In the genomic region with DNA sequence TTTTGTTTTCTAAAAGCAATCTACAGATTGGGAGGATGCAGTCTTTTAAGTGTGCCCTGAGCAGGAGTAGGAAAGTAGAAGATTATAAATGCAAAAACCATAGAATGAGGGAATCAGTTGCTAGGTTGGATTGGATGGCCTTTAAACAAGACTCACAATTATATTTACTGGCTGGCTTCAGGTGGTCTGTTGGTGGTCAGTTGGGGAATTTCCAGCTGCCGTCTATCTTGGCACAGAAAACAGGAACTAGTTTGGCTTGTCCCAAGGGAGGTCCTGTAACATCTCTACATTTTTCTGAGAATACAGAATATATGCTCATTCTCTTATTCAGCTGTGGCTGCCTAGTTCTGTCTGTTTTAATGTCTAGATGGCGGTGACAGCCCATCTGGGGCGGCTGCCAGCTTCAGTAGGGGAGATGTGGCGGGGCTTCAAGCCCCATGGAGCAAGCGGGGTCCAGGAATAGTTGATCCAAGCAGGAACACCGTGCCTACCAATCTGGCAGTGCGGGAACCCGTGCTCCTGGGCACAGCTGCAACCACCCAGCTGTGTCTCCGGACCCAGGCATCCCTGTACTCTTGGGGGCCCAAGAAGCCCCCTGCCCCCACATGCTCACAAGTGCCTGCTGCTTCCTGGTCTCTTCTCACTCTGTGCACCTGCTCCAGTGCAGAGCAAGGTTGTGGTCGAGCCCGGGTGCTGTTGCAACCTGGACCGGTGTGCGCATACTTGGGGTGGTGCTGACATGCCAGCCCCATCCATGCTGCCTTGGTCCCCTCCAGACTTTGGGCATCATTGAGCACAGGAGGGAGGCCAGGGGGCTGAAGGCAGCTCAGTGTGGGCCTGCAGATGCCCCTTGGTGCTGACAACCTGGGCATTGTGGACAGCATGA, we compare ENCODE assay signal across 1 cellular context.
A peak's percentile ranks its signal among the peaks of the same experiment; 100 is the strongest.
TF ChIP-seq lines count a peak whose summit lies in the region.

No MANE protein-coding gene starts in this region.

TF ChIP-seq in GM12878, 131 proteins besides CTCF, POLR2A, EP300 and RAD21 (continued from another document and continues in another):
- TF ChIP-seq, protein P1, sequence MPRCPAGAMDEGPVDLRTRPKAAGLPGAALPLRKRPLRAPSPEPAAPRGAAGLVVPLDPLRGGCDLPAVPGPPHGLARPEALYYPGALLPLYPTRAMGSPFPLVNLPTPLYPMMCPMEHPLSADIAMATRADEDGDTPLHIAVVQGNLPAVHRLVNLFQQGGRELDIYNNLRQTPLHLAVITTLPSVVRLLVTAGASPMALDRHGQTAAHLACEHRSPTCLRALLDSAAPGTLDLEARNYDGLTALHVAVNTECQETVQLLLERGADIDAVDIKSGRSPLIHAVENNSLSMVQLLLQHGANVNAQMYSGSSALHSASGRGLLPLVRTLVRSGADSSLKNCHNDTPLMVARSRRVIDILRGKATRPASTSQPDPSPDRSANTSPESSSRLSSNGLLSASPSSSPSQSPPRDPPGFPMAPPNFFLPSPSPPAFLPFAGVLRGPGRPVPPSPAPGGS (IDR thresholded peaks at IDR 0.05; ENCODE audit: borderline replicate concordance, insufficient read depth, low read depth, low read length, poor library complexity, severe bottlenecking) = no peak
- no peak for TF ChIP-seq YY1 (IDR thresholded peaks at IDR 0.05; ENCODE audit: low read depth, low read length)
- TF ChIP-seq PML (IDR thresholded peaks at IDR 0.05; ENCODE audit: low read length) = no peak
- no peak for TF ChIP-seq SIN3A (IDR thresholded peaks at IDR 0.05; ENCODE audit: low read depth, low read length)
- no peak for TF ChIP-seq ZBTB11 (CRISPR knock-in tag; IDR thresholded peaks at IDR 0.05)
- TF ChIP-seq CEBPZ (IDR thresholded peaks at IDR 0.05; ENCODE audit: low read depth, low read length) = no peak
- peak; percentile 52 for TF ChIP-seq IKZF1 (conservative IDR thresholded peaks at IDR 0.05)
- TF ChIP-seq POLR2AphosphoS2 (IDR thresholded peaks at IDR 0.05; ENCODE audit: low read depth, low read length) = no peak
- no peak for TF ChIP-seq JUNB (IDR thresholded peaks at IDR 0.05)
- TF ChIP-seq GATAD2B (conservative IDR thresholded peaks at IDR 0.05; ENCODE audit: low read depth) = peak; percentile 66; the same call in 1 of the 2 replicates
- peak; percentile 17; the same call in 1 of the 2 replicates for TF ChIP-seq SPI1 (IDR thresholded peaks at IDR 0.05; ENCODE audit: borderline replicate concordance, insufficient read depth, low read depth, low read length)
- TF ChIP-seq KAT2A (conservative IDR thresholded peaks at IDR 0.05; ENCODE audit: control insufficient read depth, low read depth, low read length) = no peak
- no peak for TF ChIP-seq EED (IDR thresholded peaks at IDR 0.05; ENCODE audit: low read depth)
- TF ChIP-seq, protein P2, sequence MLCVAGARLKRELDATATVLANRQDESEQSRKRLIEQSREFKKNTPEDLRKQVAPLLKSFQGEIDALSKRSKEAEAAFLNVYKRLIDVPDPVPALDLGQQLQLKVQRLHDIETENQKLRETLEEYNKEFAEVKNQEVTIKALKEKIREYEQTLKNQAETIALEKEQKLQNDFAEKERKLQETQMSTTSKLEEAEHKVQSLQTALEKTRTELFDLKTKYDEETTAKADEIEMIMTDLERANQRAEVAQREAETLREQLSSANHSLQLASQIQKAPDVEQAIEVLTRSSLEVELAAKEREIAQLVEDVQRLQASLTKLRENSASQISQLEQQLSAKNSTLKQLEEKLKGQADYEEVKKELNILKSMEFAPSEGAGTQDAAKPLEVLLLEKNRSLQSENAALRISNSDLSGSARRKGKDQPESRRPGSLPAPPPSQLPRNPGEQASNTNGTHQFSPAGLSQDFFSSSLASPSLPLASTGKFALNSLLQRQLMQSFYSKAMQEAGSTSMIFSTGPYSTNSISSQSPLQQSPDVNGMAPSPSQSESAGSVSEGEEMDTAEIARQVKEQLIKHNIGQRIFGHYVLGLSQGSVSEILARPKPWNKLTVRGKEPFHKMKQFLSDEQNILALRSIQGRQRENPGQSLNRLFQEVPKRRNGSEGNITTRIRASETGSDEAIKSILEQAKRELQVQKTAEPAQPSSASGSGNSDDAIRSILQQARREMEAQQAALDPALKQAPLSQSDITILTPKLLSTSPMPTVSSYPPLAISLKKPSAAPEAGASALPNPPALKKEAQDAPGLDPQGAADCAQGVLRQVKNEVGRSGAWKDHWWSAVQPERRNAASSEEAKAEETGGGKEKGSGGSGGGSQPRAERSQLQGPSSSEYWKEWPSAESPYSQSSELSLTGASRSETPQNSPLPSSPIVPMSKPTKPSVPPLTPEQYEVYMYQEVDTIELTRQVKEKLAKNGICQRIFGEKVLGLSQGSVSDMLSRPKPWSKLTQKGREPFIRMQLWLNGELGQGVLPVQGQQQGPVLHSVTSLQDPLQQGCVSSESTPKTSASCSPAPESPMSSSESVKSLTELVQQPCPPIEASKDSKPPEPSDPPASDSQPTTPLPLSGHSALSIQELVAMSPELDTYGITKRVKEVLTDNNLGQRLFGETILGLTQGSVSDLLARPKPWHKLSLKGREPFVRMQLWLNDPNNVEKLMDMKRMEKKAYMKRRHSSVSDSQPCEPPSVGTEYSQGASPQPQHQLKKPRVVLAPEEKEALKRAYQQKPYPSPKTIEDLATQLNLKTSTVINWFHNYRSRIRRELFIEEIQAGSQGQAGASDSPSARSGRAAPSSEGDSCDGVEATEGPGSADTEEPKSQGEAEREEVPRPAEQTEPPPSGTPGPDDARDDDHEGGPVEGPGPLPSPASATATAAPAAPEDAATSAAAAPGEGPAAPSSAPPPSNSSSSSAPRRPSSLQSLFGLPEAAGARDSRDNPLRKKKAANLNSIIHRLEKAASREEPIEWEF (IDR thresholded peaks at IDR 0.05; ENCODE audit: insufficient replicate concordance, low read depth, low read length) = no peak
- no peak for TF ChIP-seq ZNF687 (IDR thresholded peaks at IDR 0.05)
- TF ChIP-seq NR2C1 (IDR thresholded peaks at IDR 0.05) = no peak
- no peak for TF ChIP-seq JUND (IDR thresholded peaks at IDR 0.05; ENCODE audit: low read depth, low read length)
- TF ChIP-seq STAT3 (IDR thresholded peaks at IDR 0.05; ENCODE audit: low read depth, low read length) = no peak
- no peak for TF ChIP-seq ZNF274 (IDR thresholded peaks at IDR 0.05; ENCODE audit: insufficient read depth, insufficient read length)
- peak; percentile 91 for TF ChIP-seq RFX5 (IDR thresholded peaks at IDR 0.05; ENCODE audit: low read depth, low read length)
- TF ChIP-seq, protein P3, sequence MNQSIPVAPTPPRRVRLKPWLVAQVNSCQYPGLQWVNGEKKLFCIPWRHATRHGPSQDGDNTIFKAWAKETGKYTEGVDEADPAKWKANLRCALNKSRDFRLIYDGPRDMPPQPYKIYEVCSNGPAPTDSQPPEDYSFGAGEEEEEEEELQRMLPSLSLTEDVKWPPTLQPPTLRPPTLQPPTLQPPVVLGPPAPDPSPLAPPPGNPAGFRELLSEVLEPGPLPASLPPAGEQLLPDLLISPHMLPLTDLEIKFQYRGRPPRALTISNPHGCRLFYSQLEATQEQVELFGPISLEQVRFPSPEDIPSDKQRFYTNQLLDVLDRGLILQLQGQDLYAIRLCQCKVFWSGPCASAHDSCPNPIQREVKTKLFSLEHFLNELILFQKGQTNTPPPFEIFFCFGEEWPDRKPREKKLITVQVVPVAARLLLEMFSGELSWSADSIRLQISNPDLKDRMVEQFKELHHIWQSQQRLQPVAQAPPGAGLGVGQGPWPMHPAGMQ (IDR thresholded peaks at IDR 0.05; ENCODE audit: borderline replicate concordance) = no peak
- TF ChIP-seq, protein P4, sequence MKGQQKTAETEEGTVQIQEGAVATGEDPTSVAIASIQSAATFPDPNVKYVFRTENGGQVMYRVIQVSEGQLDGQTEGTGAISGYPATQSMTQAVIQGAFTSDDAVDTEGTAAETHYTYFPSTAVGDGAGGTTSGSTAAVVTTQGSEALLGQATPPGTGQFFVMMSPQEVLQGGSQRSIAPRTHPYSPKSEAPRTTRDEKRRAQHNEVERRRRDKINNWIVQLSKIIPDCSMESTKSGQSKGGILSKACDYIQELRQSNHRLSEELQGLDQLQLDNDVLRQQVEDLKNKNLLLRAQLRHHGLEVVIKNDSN (IDR thresholded peaks at IDR 0.05; ENCODE audit: borderline replicate concordance, extremely low read length, insufficient read depth, low read depth, low read length) = no peak
- no peak for TF ChIP-seq MXI1 (IDR thresholded peaks at IDR 0.05; ENCODE audit: low read depth, low read length)
- no peak for TF ChIP-seq NKRF (conservative IDR thresholded peaks at IDR 0.05)
- TF ChIP-seq TARDBP (IDR thresholded peaks at IDR 0.05; ENCODE audit: borderline replicate concordance) = no peak
- no peak for TF ChIP-seq NR2C2 (IDR thresholded peaks at IDR 0.05; ENCODE audit: borderline replicate concordance, control insufficient read depth, insufficient read length, low read depth)
- TF ChIP-seq EGR1 (IDR thresholded peaks at IDR 0.05; ENCODE audit: borderline replicate concordance in 1 of 2, low read depth in 2 of 2, low read length in 2 of 2) = no peak
- TF ChIP-seq SIX5 (IDR thresholded peaks at IDR 0.05; ENCODE audit: low read depth, low read length, severe bottlenecking) = no peak
